9 cellular contexts compared by ENCODE assay signal in genomic region chr1:54973205-54973921, GRCh38. TPM values are rescaled to one million over a fixed set of nuclear protein-coding genes. Genes with fewer than 3 reads are reported as not detected.
DNase-seq lines count a peak whose midpoint lies in the region; ATAC-seq and TF ChIP-seq lines count a peak whose summit lies in the region.
"Had no signal": no experiment of that assay in that cellular context is flagged by ENCODE, and none has a peak within 500 bp of the region (broad histone marks: within the 10 kb centered on the region; RNA-seq: fewer than 3 reads in every experiment).

No MANE protein-coding gene starts in this region.

- no peak overlapping the region for H3K27ac Mint-ChIP-seq in endodermal cell
- no peak overlapping the region for H3K27ac Mint-ChIP-seq in naive thymus-derived CD4-positive, alpha-beta T cell

- H3K4me3 ChIP-seq in endodermal cell (ENCODE audit: low read length) (no peak overlapping the region), mucosa of descending colon (no peak overlapping the region)
- no peak overlapping the region for H3K4me3 ChIP-seq in naive thymus-derived CD4-positive, alpha-beta T cell (ENCODE audit: low read length)

- no peaks in the 10 kb centered on the region for H3K9me3 Mint-ChIP-seq in endodermal cell
- peaks cover 0 to 1% (median 0%) of the 10 kb centered on the region in 11 donors for H3K9me3 Mint-ChIP-seq in naive thymus-derived CD4-positive, alpha-beta T cell

- peaks cover 10% of the 10 kb centered on the region for H3K4me1 Mint-ChIP-seq in endodermal cell
- H3K4me1 Mint-ChIP-seq in naive thymus-derived CD4-positive, alpha-beta T cell: no peaks in the 10 kb centered on the region

- DNase-seq in COLO668 (lab: John Stamatoyannopoulos, UW; ENCODE audit: unreplicated experiment) (peak; percentile 66), NCI-H2196 treated with DMSO at 0.1 percent for 48 hours (lab: John Stamatoyannopoulos, UW; ENCODE audit: unreplicated experiment) (peak; percentile 46), endodermal cell (peak; percentile 79), mucosa of descending colon (peak in 1 of 3 donors; percentile 37), NCI-H187 (lab: John Stamatoyannopoulos, UW) (no peak), DMS79 treated with DMSO at 0.1 percent for 48 hours (lab: John Stamatoyannopoulos, UW) (no peak)
- no peak for DNase-seq in naive thymus-derived CD4-positive, alpha-beta T cell

- peaks cover 9% of the 10 kb centered on the region for H3K27me3 Mint-ChIP-seq in endodermal cell (ENCODE audit: insufficient read depth)
- peaks cover 20 to 54% (median 42%) of the 10 kb centered on the region in 5 donors for H3K27me3 Mint-ChIP-seq in naive thymus-derived CD4-positive, alpha-beta T cell

- intact Hi-C loops in mucosa of descending colon (cut with DNase I, micrococcal nuclease): no loop called here
- intact Hi-C loops in naive thymus-derived CD4-positive, alpha-beta T cell (cut with micrococcal nuclease): no loop called here

- no peaks in the 10 kb centered on the region for H3K27me3 ChIP-seq in endodermal cell (ENCODE audit: control insufficient read depth, insufficient read depth, low read length, poor library complexity, severe bottlenecking)
- peaks cover 0 to 2% of the 10 kb centered on the region in 2 donors for H3K27me3 ChIP-seq in naive thymus-derived CD4-positive, alpha-beta T cell (ENCODE audit: control insufficient read depth in 2 of 2, insufficient read depth in 2 of 2, low read length in 2 of 2)

- H3K36me3 ChIP-seq in endodermal cell (ENCODE audit: control insufficient read depth, insufficient read depth, low read length) (no peaks in the 10 kb centered on the region), mucosa of descending colon (ENCODE audit: low read depth) (no peaks in the 10 kb centered on the region)
- H3K36me3 ChIP-seq in naive thymus-derived CD4-positive, alpha-beta T cell (ENCODE audit: control insufficient read depth in 2 of 3, insufficient read depth in 3 of 3, low read length in 3 of 3): no peaks in the 10 kb centered on the region

- CTCF ChIA-PET in naive thymus-derived CD4-positive, alpha-beta T cell (lab: Charles Lee): no interaction called here

- 54 to 58% methylated on average over 3 to 5 of the region's 5 CpGs for WGBS in endodermal cell (ENCODE audit: insufficient coverage in 1 of 2, insufficient read length in 1 of 2), 2 experiments

- H3K4me3 Mint-ChIP-seq in endodermal cell: no peak overlapping the region
- H3K4me3 Mint-ChIP-seq in naive thymus-derived CD4-positive, alpha-beta T cell: no peak overlapping the region

- no peaks in the 10 kb centered on the region for H3K36me3 Mint-ChIP-seq in endodermal cell (ENCODE audit: low read depth)
- no peaks in the 10 kb centered on the region for H3K36me3 Mint-ChIP-seq in naive thymus-derived CD4-positive, alpha-beta T cell

- no peaks in the 10 kb centered on the region for H3K9me3 ChIP-seq in endodermal cell (ENCODE audit: control insufficient read depth, low read length)
- no peaks in the 10 kb centered on the region for H3K9me3 ChIP-seq in mucosa of descending colon
- no peaks in the 10 kb centered on the region for H3K9me3 ChIP-seq in naive thymus-derived CD4-positive, alpha-beta T cell (ENCODE audit: control insufficient read depth in 2 of 3, low read length in 3 of 3)

- no peak overlapping the region for H3K9ac ChIP-seq in endodermal cell (ENCODE audit: extremely low read depth, low read length, poor library complexity, severe bottlenecking)

- H3K4me1 ChIP-seq in endodermal cell (ENCODE audit: control insufficient read depth, insufficient read depth, low read length) (no peaks in the 10 kb centered on the region), mucosa of descending colon (ENCODE audit: low read depth) (peaks cover 3% of the 10 kb centered on the region)
- no peaks in the 10 kb centered on the region for H3K4me1 ChIP-seq in naive thymus-derived CD4-positive, alpha-beta T cell (ENCODE audit: control insufficient read depth in 2 of 2, insufficient read depth in 2 of 2, low read length in 2 of 2)

- TF ChIP-seq CTCF in endodermal cell (conservative IDR thresholded peaks at IDR 0.05) (peak; percentile 69), mucosa of descending colon (IDR thresholded peaks at IDR 0.05) (no peak)

- ATAC-seq in mucosa of descending colon: peak; percentile 46
- ATAC-seq in HG02970 (IDR thresholded peaks at IDR 0.05; ENCODE audit: low FRiP score, unreplicated experiment): no peak
- no peak for ATAC-seq in naive thymus-derived CD4-positive, alpha-beta T cell

- no peak overlapping the region for H3K27ac ChIP-seq in endodermal cell (ENCODE audit: low read depth, low read length)
- no peak overlapping the region for H3K27ac ChIP-seq in naive thymus-derived CD4-positive, alpha-beta T cell (ENCODE audit: low read depth, low read length)

- POLR2A ChIA-PET in naive thymus-derived CD4-positive, alpha-beta T cell (lab: Charles Lee): no interaction called here

RNA-seq across cellular contexts. Expression of gene TMEM61, which starts 7.1 kb away (rescaled TPM):
- not detected for total RNA-seq in endodermal cell
- 0.28 TPM for polyA plus RNA-seq in endodermal cell (2013, experiment 1 of 2)
- polyA plus RNA-seq in endodermal cell (2013, experiment 2 of 2): 0.33 TPM
- 10 to 100 TPM in 1 of 3 donors, 1 to 10 TPM in 2; 4.9 to 17.9 (median 8.5) TPM for total RNA-seq in mucosa of descending colon
- not detected for total RNA-seq in naive thymus-derived CD4-positive, alpha-beta T cell
- polyA plus RNA-seq in naive thymus-derived CD4-positive, alpha-beta T cell: not detected
- total RNA-seq: activated CD8-positive, alpha-beta memory T cell treated with anti-CD3 and anti-CD28 coated beads for 36 hours had no signal

RNA-seq across cellular contexts. Expression of gene BSND, which starts 25.4 kb away (rescaled TPM):
- total RNA-seq in endodermal cell (under 1 TPM; 0.13 to 0.20 TPM), mucosa of descending colon (not detected)
- not detected for polyA plus RNA-seq in endodermal cell (2013, experiment 1 of 2)
- 0.04 TPM for polyA plus RNA-seq in endodermal cell (2013, experiment 2 of 2)
- under 1 TPM in 1 of 5 experiments, not detected in 4; 0.05 TPM for total RNA-seq in naive thymus-derived CD4-positive, alpha-beta T cell
- polyA plus RNA-seq in naive thymus-derived CD4-positive, alpha-beta T cell: not detected
- total RNA-seq: activated CD8-positive, alpha-beta memory T cell treated with anti-CD3 and anti-CD28 coated beads for 36 hours had no signal

Comparison
In these comparisons a context has a peak if more than half of its experiments do, and no peak if none do; other contexts are left out.
1. DNase-seq: peak in COLO668 (single experiment), NCI-H2196 treated with DMSO at 0.1 percent for 48 hours (single experiment) and endodermal cell (single experiment); none in NCI-H187 (0 of 2), naive thymus-derived CD4-positive, alpha-beta T cell (0 of 9) and DMS79 treated with DMSO at 0.1 percent for 48 hours (single experiment).
2. RNA of gene TMEM61, which starts 7.1 kb away (total RNA-seq): 4.9 to 17.9 TPM in mucosa of descending colon; not detected in endodermal cell and not detected in naive thymus-derived CD4-positive, alpha-beta T cell; every median in the first group is over 4 times any median in the second.